ENCODE assay signal across 10 cellular contexts in the genomic region with DNA sequence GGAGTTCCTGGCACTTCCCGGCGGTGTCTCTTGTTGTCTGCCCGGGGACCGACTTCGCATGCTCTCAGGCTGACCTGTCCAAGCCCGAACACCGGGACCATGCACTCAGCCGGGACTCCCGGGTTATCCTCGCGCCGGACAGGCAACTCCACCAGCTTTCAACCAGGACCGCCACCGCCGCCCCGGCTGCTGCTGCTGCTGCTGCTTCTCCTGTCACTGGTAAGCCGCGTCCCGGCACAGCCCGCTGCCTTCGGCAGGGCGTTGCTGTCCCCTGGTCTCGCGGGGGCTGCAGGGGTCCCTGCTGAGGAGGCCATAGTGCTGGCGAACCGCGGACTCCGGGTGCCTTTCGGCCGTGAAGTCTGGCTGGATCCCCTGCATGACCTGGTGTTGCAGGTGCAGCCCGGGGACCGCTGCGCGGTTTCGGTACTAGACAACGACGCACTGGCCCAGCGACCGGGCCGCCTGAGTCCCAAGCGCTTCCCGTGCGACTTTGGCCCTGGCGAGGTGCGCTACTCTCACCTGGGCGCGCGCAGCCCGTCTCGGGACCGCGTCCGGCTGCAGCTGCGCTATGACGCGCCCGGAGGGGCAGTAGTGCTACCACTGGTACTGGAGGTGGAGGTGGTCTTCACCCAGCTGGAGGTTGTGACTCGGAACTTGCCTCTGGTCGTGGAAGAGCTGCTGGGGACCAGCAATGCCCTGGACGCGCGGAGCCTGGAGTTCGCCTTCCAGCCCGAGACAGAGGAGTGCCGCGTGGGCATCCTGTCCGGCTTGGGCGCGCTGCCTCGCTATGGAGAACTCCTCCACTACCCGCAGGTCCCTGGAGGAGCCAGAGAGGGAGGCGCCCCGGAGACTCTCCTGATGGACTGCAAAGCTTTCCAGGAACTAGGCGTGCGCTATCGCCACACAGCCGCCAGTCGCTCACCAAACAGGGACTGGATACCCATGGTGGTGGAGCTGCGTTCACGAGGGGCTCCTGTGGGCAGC. TPM values are rescaled to one million over a fixed set of nuclear protein-coding genes. Genes with fewer than 3 reads are reported as not detected.
DNase-seq lines count a peak whose midpoint lies in the region; ATAC-seq and TF ChIP-seq lines count a peak whose summit lies in the region.
"Had no signal": no experiment of that assay in that cellular context is flagged by ENCODE, and none has a peak within 500 bp of the region (broad histone marks: within the 10 kb centered on the region; RNA-seq: fewer than 3 reads in every experiment).

No MANE protein-coding gene starts in this region.

- intact Hi-C loops in right lobe of liver (cut with DNase I) (no loop called here), transverse colon (cut with DNase I; ENCODE audit: low total_unique reads) (loop anchor here (5.0 kb wide), 1 partner anchor 80 kb away; no protein-coding TSS in a partner anchor)

- no peak for TF ChIP-seq POLR2A in right lobe of liver (IDR thresholded peaks at IDR 0.05)
- no peak for TF ChIP-seq POLR2A in transverse colon (IDR thresholded peaks at IDR 0.05)

- no peaks in the 10 kb centered on the region for H3K36me3 ChIP-seq in right lobe of liver
- H3K36me3 ChIP-seq in transverse colon: no peaks in the 10 kb centered on the region

- H3K4me3 ChIP-seq in coronary artery (peak overlapping the region; percentile 67), right lobe of liver (peak overlapping the region; percentile 35 to 57 (median 50)), transverse colon (peak overlapping the region; percentile 10 to 55 (median 40))

- no peak for TF ChIP-seq EP300 in transverse colon (IDR thresholded peaks at IDR 0.05; ENCODE audit: low read depth)

- in situ Hi-C loops in transverse colon (cut with MboI; ENCODE audit: low pct_ligation_motif_present in 1 of 4, low pct_unique_long_range_greater_than_20kb in 1 of 4, low sequenced_read_pairs in 3 of 4): no loop called here

- H3K27me3 ChIP-seq in right lobe of liver (no peaks in the 10 kb centered on the region), transverse colon (peaks cover 43% of the 10 kb centered on the region)

- peaks cover 0 to 11% (median 5%) of the 10 kb centered on the region in 4 donors for H3K4me1 ChIP-seq in right lobe of liver
- H3K4me1 ChIP-seq in transverse colon: peaks cover 4 to 25% (median 13%) of the 10 kb centered on the region in 4 donors

- DNase-seq in activated T-cell treated with anti-CD3 and anti-CD28 coated beads, Interleukin-2, amount 50 U/mL, for 48 hours: peak; percentile 20 to 22
- DNase-seq in activated T-cell treated with anti-CD3 and anti-CD28 coated beads for 4 hours (no peak), coronary artery (ENCODE audit: low spot score) (no peak), right lobe of liver (peak in 2 of 3 donors; percentile 27 to 59), transverse colon (no peak), mesenteric fat pad (ENCODE audit: low spot score) (no peak), kidney glomerular epithelial cell (lab: John Stamatoyannopoulos, UW) (no peak)
- DNase-seq: CD4-positive, CD25-positive, alpha-beta regulatory T cell; effector CD8-positive, alpha-beta T cell had no signal

- ATAC-seq in right lobe of liver (peak; percentile 41 to 55 (median 46)), GM18520 (IDR thresholded peaks at IDR 0.05; ENCODE audit: unreplicated experiment) (no peak)

- TF ChIP-seq CTCF in coronary artery (IDR thresholded peaks at IDR 0.05): no peak
- TF ChIP-seq CTCF in right lobe of liver (IDR thresholded peaks at IDR 0.05): no peak
- TF ChIP-seq CTCF in transverse colon (IDR thresholded peaks at IDR 0.05): no peak

- H3K27ac ChIP-seq in coronary artery (no peak overlapping the region), right lobe of liver (no peak overlapping the region), transverse colon (no peak overlapping the region)

- H3K9me3 ChIP-seq in right lobe of liver: no peaks in the 10 kb centered on the region
- H3K9me3 ChIP-seq in transverse colon: no peaks in the 10 kb centered on the region

- WGBS in right lobe of liver (ENCODE audit: insufficient coverage, low coverage, low lambda C conversion rate, missing lambda C conversion rate): 2% methylated on average over 20 of the region's 80 CpGs
- WGBS in transverse colon (ENCODE audit: low coverage in 1 of 2), 2 donors: 0 to 11% methylated on average over 12 to 55 of the region's 80 CpGs

RNA-seq across cellular contexts. Expression of a gene that starts 0.7 kb away (rescaled TPM):
- total RNA-seq in right lobe of liver (1 to 10 TPM in 3 of 6 experiments, under 1 TPM in 3; 0.18 to 2.9 (median 1.5) TPM), transverse colon (1 to 10 TPM in 2 of 4 donors, under 1 TPM in 2; 0.40 to 2.2 (median 1.2) TPM), mesenteric fat pad (0.61 TPM)
- total RNA-seq: CD4-positive, CD25-positive, alpha-beta regulatory T cell had no signal

Comparison
In these comparisons a context has a peak if more than half of its experiments do, and no peak if none do; other contexts are left out.
1. DNase-seq: peak in activated T-cell treated with anti-CD3 and anti-CD28 coated beads, Interleukin-2, amount 50 U/mL, for 48 hours (2 of 2) and right lobe of liver (2 of 3); none in activated T-cell treated with anti-CD3 and anti-CD28 coated beads for 4 hours (single experiment), coronary artery (single experiment), transverse colon (single experiment), mesenteric fat pad (single experiment) and kidney glomerular epithelial cell (single experiment).
2. Peak in every context shown above with its lines, with median percentiles within 50 percentile points of each other: H3K4me3 ChIP-seq.